In genomic region chr19:56140583-56141415, GRCh38 we compare ENCODE assay signal across 8 cellular contexts. TPM values are rescaled to one million over a fixed set of nuclear protein-coding genes. Genes with fewer than 3 reads are reported as not detected.
DNase-seq lines count a peak whose midpoint lies in the region; ATAC-seq and TF ChIP-seq lines count a peak whose summit lies in the region.

Gene ZNF444, plus strand, starts transcription at chr19:56141287. Its CDS starts 5,625 bp downstream, at chr19:56146912.

- H3K79me1 ChIP-seq in IMR-90 (ENCODE audit: low read depth in 1 of 2, low read length in 2 of 2) = peaks cover 18 to 37% of the 10 kb centered on the region in 2 experiments

- H3K4ac ChIP-seq in IMR-90 (ENCODE audit: low read depth, low read length) = peak within 1 kb of the TSS; percentile 67

- intact Hi-C loops in IMR-90 (cut with micrococcal nuclease) = loop anchor here (2.0 kb wide), 2 partner anchors 20 to 60 kb away; partner anchors contain the start of gene ZNF787

- no peaks in the 10 kb centered on the region; the same call in 1 of the 2 replicates for H3K4me1 ChIP-seq in IMR-90 (ENCODE audit: control insufficient read depth, insufficient read depth, low read length)

- peak within 1 kb of the TSS; percentile 95 for H2AFZ ChIP-seq in IMR-90 (replicated peaks; ENCODE audit: low read length, poor library complexity)

- peaks cover 3% of the 10 kb centered on the region; the same call in 1 of the 2 replicates for H4K20me1 ChIP-seq in IMR-90 (ENCODE audit: insufficient read depth, low read length)

- peaks cover 6% of the 10 kb centered on the region for H3K36me3 ChIP-seq in IMR-90 (ENCODE audit: control insufficient read depth, insufficient read depth, low read length)

- H3K4me3 ChIP-seq in IMR-90 (ENCODE audit: insufficient read depth, low read depth, low read length) = peak within 1 kb of the TSS; percentile 38

- ATAC-seq in GM21528 (IDR thresholded peaks at IDR 0.05; ENCODE audit: low FRiP score, unreplicated experiment) = peak; percentile 88
- peak; percentile 93 for ATAC-seq in IMR-90 (ENCODE audit: low read depth)

- peak within 1 kb of the TSS; percentile 36 for H4K5ac ChIP-seq in IMR-90 (ENCODE audit: low read depth, low read length)

- H2BK15ac ChIP-seq in IMR-90 (ENCODE audit: low read depth, low read length) = no peak within 1 kb of the TSS

- no peak for TF ChIP-seq RAD21 in IMR-90 (IDR thresholded peaks at IDR 0.05; ENCODE audit: low read length)

- TF ChIP-seq POLR2A in IMR-90 (IDR thresholded peaks at IDR 0.05; ENCODE audit: low read depth, low read length) = peak; percentile 63; the same call in 1 of the 2 replicates

- peak within 1 kb of the TSS; percentile 93 for H3K4me2 ChIP-seq in IMR-90 (ENCODE audit: low read depth, low read length)

- peak within 1 kb of the TSS; percentile 58; the same call in 1 of the 2 replicates for H2BK120ac ChIP-seq in IMR-90 (ENCODE audit: low read depth, low read length)

- H3K56ac ChIP-seq in IMR-90 (ENCODE audit: extremely low read depth, insufficient read depth, low read length) = peak within 1 kb of the TSS; percentile 44; the same call in 1 of the 2 replicates

- peak within 1 kb of the TSS; percentile 73 for H3K27ac ChIP-seq in IMR-90 (ENCODE audit: insufficient read depth, low read length)

- peak within 1 kb of the TSS; percentile 95 for H2AK9ac ChIP-seq in IMR-90 (replicated peaks; ENCODE audit: low read depth, low read length, poor library complexity)

- peak within 1 kb of the TSS; percentile 72 for H3K9ac ChIP-seq in IMR-90 (ENCODE audit: low read depth, low read length)

- no peaks in the 10 kb centered on the region for H3K9me3 ChIP-seq in IMR-90 (ENCODE audit: control insufficient read depth, insufficient read depth, low read length)

- peaks cover 22% of the 10 kb centered on the region for H3K9me1 ChIP-seq in IMR-90 (ENCODE audit: insufficient read depth, low read length)

- BruUV-seq in IMR-90 (replicated peaks; lab: Mats Ljungman, UMichigan) = no TSS peak

- peak within 1 kb of the TSS; percentile 71 for H3K23ac ChIP-seq in IMR-90 (ENCODE audit: low read depth, low read length)

- H2BK20ac ChIP-seq in IMR-90 (ENCODE audit: low read depth, low read length) = no peak within 1 kb of the TSS; the same call in 1 of the 2 replicates

- CTCF ChIA-PET in IMR-90 (lab: Yijun Ruan, JAX) = interaction anchor here (0.6 kb wide), 1 partner anchor 192 kb away, joined by 3 read pairs; no protein-coding TSS in a partner anchor

- WGBS in IMR-90 (ENCODE audit: extremely low coverage in 2 of 2, insufficient read length in 1 of 2), 2 experiments = 1% methylated on average over 25 of the region's 56 CpGs; no CpG with 5 or more reads in 1 of the 2 experiments

- H2BK5ac ChIP-seq in IMR-90 (ENCODE audit: low read depth, low read length, poor library complexity, severe bottlenecking) = peak within 1 kb of the TSS; percentile 74

- 0 out of 2 replicates have a peak within 1 kb of the TSS, but pooled peaks have one; percentile 17 for H3K18ac ChIP-seq in IMR-90 (ENCODE audit: low read depth, low read length)

- DNase-seq in DMS 273 (lab: John Stamatoyannopoulos, UW; ENCODE audit: unreplicated experiment) (peak; percentile 100), IMR-90 (peak; percentile 99), OCI-M1 (lab: John Stamatoyannopoulos, UW) (peak; percentile 100), activated T-cell treated with anti-CD3 and anti-CD28 coated beads for 4 hours (peak; percentile 99), epidermal melanocyte (ENCODE audit: insufficient read length, low spot score) (peak; percentile 100), middle frontal gyrus (ENCODE audit: extremely low spot score, low spot score) (peak; percentile 98)
- DNase-seq in stimulated activated CD8-positive, alpha-beta memory T cell treated with anti-CD3 and anti-CD28 coated beads, Interleukin-2, amount 100 ng/mL, for 48 hours (ENCODE audit: low read depth in 2 of 2) = peak; percentile 96 to 97

- H4K8ac ChIP-seq in IMR-90 (ENCODE audit: low read depth in 2 of 2, low read length in 2 of 2) = peak within 1 kb of the TSS; percentile 77 to 88

- peak within 1 kb of the TSS; percentile 72 for H2AK5ac ChIP-seq in IMR-90 (ENCODE audit: low read depth, low read length)

- POLR2A ChIA-PET in IMR-90 (lab: Charles Lee; ENCODE audit: unreplicated experiment) = interaction anchor here (0.6 to 1.5 kb wide), 2 partner anchors 12 to 20 kb away, joined by 8 read pairs; partner anchors contain the start of gene ZNF787

- no peaks in the 10 kb centered on the region for H3K27me3 ChIP-seq in IMR-90 (ENCODE audit: control insufficient read depth, insufficient read depth, low read length)

- H3K14ac ChIP-seq in IMR-90 (replicated peaks; ENCODE audit: low read depth, low read length) = peak within 1 kb of the TSS; percentile 82

- in situ Hi-C loops in IMR-90 (cut with MboI; ENCODE audit: low sequenced_read_pairs) = loop anchor here (25.0 kb wide), 2 partner anchors 453 to 1678 kb away; partner anchors contain the start of genes CDC42EP5, EPN1 and LENG9

- peak within 1 kb of the TSS; percentile 61 for H4K91ac ChIP-seq in IMR-90 (ENCODE audit: insufficient read depth, low read depth, low read length)

- TF ChIP-seq CTCF in IMR-90 (conservative IDR thresholded peaks at IDR 0.05; ENCODE audit: low read depth, low read length) = no peak

- dilution Hi-C loops in IMR-90 (cut with HindIII; ENCODE audit: low sequenced_read_pairs, unreplicated experiment) = no loop called here

TF ChIP-seq in IMR-90, 13 proteins besides CTCF, POLR2A, EP300 and RAD21:
- no peak for TF ChIP-seq SMC3 (IDR thresholded peaks at IDR 0.05; ENCODE audit: low read depth, low read length)
- TF ChIP-seq NFE2L2 (IDR thresholded peaks at IDR 0.05; ENCODE audit: low read depth, low read length) = no peak
- TF ChIP-seq ELK1 (IDR thresholded peaks at IDR 0.05; ENCODE audit: borderline replicate concordance, low read depth, low read length) = 0 out of 2 replicates have a peak, but pooled peaks have one; percentile 0
- no peak for TF ChIP-seq RFX5 (IDR thresholded peaks at IDR 0.05; ENCODE audit: low read depth, low read length)
- TF ChIP-seq RCOR1 (IDR thresholded peaks at IDR 0.05; ENCODE audit: insufficient replicate concordance, low read length) = no peak
- TF ChIP-seq USF2 (IDR thresholded peaks at IDR 0.05; ENCODE audit: low read depth, low read length) = peak; percentile 39
- peak; percentile 16; the same call in 1 of the 2 replicates for TF ChIP-seq CEBPB (IDR thresholded peaks at IDR 0.05; ENCODE audit: low read depth, low read length)
- TF ChIP-seq MAFK (IDR thresholded peaks at IDR 0.05; ENCODE audit: low read depth, low read length) = no peak
- TF ChIP-seq FOS (IDR thresholded peaks at IDR 0.05; ENCODE audit: low read depth, low read length) = 0 out of 2 replicates have a peak, but pooled peaks have one; percentile 12
- TF ChIP-seq BHLHE40 (IDR thresholded peaks at IDR 0.05; ENCODE audit: low read depth, low read length) = no peak
- TF ChIP-seq MXI1 (IDR thresholded peaks at IDR 0.05; ENCODE audit: borderline replicate concordance, low read depth, low read length) = peak; percentile 62; the same call in 1 of the 2 replicates
- TF ChIP-seq CHD1 (IDR thresholded peaks at IDR 0.05; ENCODE audit: low read depth, low read length) = no peak
- TF ChIP-seq MAZ (IDR thresholded peaks at IDR 0.05; ENCODE audit: borderline replicate concordance, low read depth, low read length) = peak; percentile 81; the same call in 1 of the 2 replicates

RNA-seq across cellular contexts. Expression of gene ZNF444, which starts in this region (rescaled TPM):
- 2.5 and 3.3 TPM in 2 replicates for total RNA-seq in IMR-90 (2012; rRNA removed)
- 20.3 and 25.2 TPM in 2 replicates for polyA plus RNA-seq in IMR-90 (2012; rRNA removed)
- polyA plus RNA-seq in IMR-90 (2012; cell fraction: cytosol; rRNA removed) = 18.7 and 34.1 TPM in 2 replicates
- polyA plus RNA-seq in IMR-90 (2012; cell fraction: nucleus; rRNA removed; ENCODE audit: low replicate concordance) = 60.8 and 109 TPM in 2 replicates

Comparison
In these comparisons a context has a peak if more than half of its experiments do, and no peak if none do; other contexts are left out.
1. Peak in every context shown above with its lines: DNase-seq, ATAC-seq, H3K4me3 ChIP-seq and H3K27ac ChIP-seq.